Comparison of ENCODE assay signal across 15 cellular contexts in genomic region chr4:43875655-43876054, GRCh38.
DNase-seq lines count a peak whose midpoint lies in the region; ATAC-seq and TF ChIP-seq lines count a peak whose summit lies in the region.
"Had no signal": no experiment of that assay in that cellular context is flagged by ENCODE, and none has a peak within 500 bp of the region (broad histone marks: within the 10 kb centered on the region; RNA-seq: fewer than 3 reads in every experiment).

No MANE protein-coding gene starts in this region.

- H3T11ph ChIP-seq in H9 (ENCODE audit: low read length): no peak overlapping the region

- no peak overlapping the region for H3K23ac ChIP-seq in H9 (ENCODE audit: insufficient read length, low read depth, low read length)

- no peak overlapping the region for H4K91ac ChIP-seq in H9 (ENCODE audit: insufficient read length, low read depth, low read length)

- H3K36me3 Mint-ChIP-seq in H9 (ENCODE audit: insufficient read depth in 1 of 3, low read depth in 3 of 3): peaks cover 6 to 24% (median 10%) of the 10 kb centered on the region in 3 experiments
- peaks cover 15% of the 10 kb centered on the region for H3K36me3 Mint-ChIP-seq in WTC11
- H3K36me3 Mint-ChIP-seq: CD4-positive, alpha-beta memory T cell had no signal

- H3K4me2 ChIP-seq in H9 (ENCODE audit: insufficient read depth, insufficient read length, low read length): no peak overlapping the region

- no peaks in the 10 kb centered on the region for H3K27me3 Mint-ChIP-seq in H9 (ENCODE audit: low read depth)
- H3K27me3 Mint-ChIP-seq in WTC11 (ENCODE audit: low read depth): no peaks in the 10 kb centered on the region
- H3K27me3 Mint-ChIP-seq: CD4-positive, alpha-beta memory T cell had no signal

- no peak overlapping the region for H3K18ac ChIP-seq in H9 (ENCODE audit: insufficient read length, low read depth, low read length)

- H3K27me3 ChIP-seq in H9 (ENCODE audit: insufficient read depth, low read length) (no peaks in the 10 kb centered on the region), suprapubic skin (no peaks in the 10 kb centered on the region)

- peak overlapping the region in 2 of 3 experiments; percentile 53 to 71; a peak in 3 of 7 replicates for H3K27ac Mint-ChIP-seq in H9
- H3K27ac Mint-ChIP-seq in WTC11: peak overlapping the region; percentile 84
- H3K27ac Mint-ChIP-seq: CD4-positive, alpha-beta memory T cell had no signal

- H2BK120ac ChIP-seq in H9 (ENCODE audit: low read depth, low read length, poor library complexity, severe bottlenecking): no peak overlapping the region

- no peak overlapping the region for H2BK15ac ChIP-seq in H9 (ENCODE audit: low read depth, low read length)

- no peak overlapping the region for H3K4me3 Mint-ChIP-seq in H9
- no peak overlapping the region for H3K4me3 Mint-ChIP-seq in WTC11
- H3K4me3 Mint-ChIP-seq: CD4-positive, alpha-beta memory T cell had no signal

- POLR2A ChIA-PET in WTC11 (lab: Charles Lee): no interaction called here

- DNase-seq in H9: no peak
- no peak for DNase-seq in WTC11 (ENCODE audit: low spot score)
- peak; percentile 8 for DNase-seq in iPS-NIHi11 (ENCODE audit: low spot score)
- DNase-seq in suprapubic skin (ENCODE audit: low spot score in 2 of 2): no peak
- no peak for DNase-seq in caudate nucleus (lab: John Stamatoyannopoulos, UW)
- DNase-seq: C1 segment of cervical spinal cord; Calu3; CD4-positive, alpha-beta memory T cell; COR-L47; DMS53; DMS79 treated with DMSO at 0.1 percent for 48 hours; GF-D8; HCEC 1CT had no signal

- no peak overlapping the region for H2AFZ ChIP-seq in H9 (ENCODE audit: low read length)

- H3K9me3 Mint-ChIP-seq in H9: peaks cover 11 to 13% of the 10 kb centered on the region in 2 experiments
- peaks cover 29% of the 10 kb centered on the region for H3K9me3 Mint-ChIP-seq in WTC11

- no peak overlapping the region for H3K4me3 ChIP-seq in suprapubic skin

- no peak overlapping the region for H3K9ac ChIP-seq in H9 (ENCODE audit: extremely low read depth, insufficient read length, low read length)

- no peaks in the 10 kb centered on the region for H3K36me3 ChIP-seq in suprapubic skin

- H3K4me1 Mint-ChIP-seq in H9 (peaks cover 9 to 13% of the 10 kb centered on the region in 2 experiments), WTC11 (peaks cover 26% of the 10 kb centered on the region)
- H3K4me1 Mint-ChIP-seq: CD4-positive, alpha-beta memory T cell had no signal

- H3K79me1 ChIP-seq in H9 (ENCODE audit: insufficient read depth, low read depth, low read length, poor library complexity, severe bottlenecking): no peaks in the 10 kb centered on the region

- no peaks in the 10 kb centered on the region for H3K4me1 ChIP-seq in H9 (ENCODE audit: insufficient read depth, low read length)
- H3K4me1 ChIP-seq in suprapubic skin: no peaks in the 10 kb centered on the region

- H2BK20ac ChIP-seq in H9 (ENCODE audit: low read depth, low read length, poor library complexity, severe bottlenecking): no peak overlapping the region

- H3K23me2 ChIP-seq in H9 (ENCODE audit: insufficient read length, low read depth, low read length, poor library complexity, severe bottlenecking): no peaks in the 10 kb centered on the region

- ATAC-seq in WTC11: peak; percentile 65; the same call in 1 of the 2 replicates
- no peak for ATAC-seq in HG02840 (IDR thresholded peaks at IDR 0.05; ENCODE audit: low FRiP score, unreplicated experiment)
- no peak for ATAC-seq in esophagus mucosa

- H4K20me1 ChIP-seq in H9 (ENCODE audit: control insufficient read depth, insufficient read depth, insufficient read length): no peaks in the 10 kb centered on the region

- H2AK5ac ChIP-seq in H9 (ENCODE audit: insufficient read length, low read length): no peak overlapping the region

- no peak overlapping the region for H3K27ac ChIP-seq in H9 (ENCODE audit: insufficient read length, low read depth, low read length)
- H3K27ac ChIP-seq in suprapubic skin: no peak overlapping the region
- no peak overlapping the region for H3K27ac ChIP-seq in caudate nucleus (ENCODE audit: low read depth, low read length)

- H4K5ac ChIP-seq in H9 (ENCODE audit: insufficient read length, low read depth, low read length): no peak overlapping the region

- CTCF ChIA-PET in WTC11 (lab: Charles Lee): no interaction called here

- no peak overlapping the region for H3K4ac ChIP-seq in H9 (ENCODE audit: low read depth, low read length)

- TF ChIP-seq CTCF in H9 (conservative IDR thresholded peaks at IDR 0.05) (no peak), WTC11 (IDR thresholded peaks at IDR 0.05) (no peak), suprapubic skin (IDR thresholded peaks at IDR 0.05) (no peak)

- H3K9me3 ChIP-seq in H9 (ENCODE audit: control insufficient read depth, low read depth, low read length) (no peaks in the 10 kb centered on the region), suprapubic skin (no peaks in the 10 kb centered on the region)

- no peaks in the 10 kb centered on the region for H3K79me2 ChIP-seq in H9 (ENCODE audit: insufficient read depth, low read length)

- H2BK5ac ChIP-seq in H9 (ENCODE audit: insufficient read length, low read length): no peak overlapping the region

- H3K56ac ChIP-seq in H9 (ENCODE audit: insufficient read length, low read depth, low read length): no peak overlapping the region

- WGBS in H9 (ENCODE audit: extremely low coverage, insufficient read length, low lambda C conversion rate): no CpG with 5 or more reads among the region's 4 CpGs
- WGBS in suprapubic skin: 80% methylated on average over 4 of the region's 4 CpGs

- no peak overlapping the region for H2BK12ac ChIP-seq in H9 (ENCODE audit: insufficient read length, low read depth, low read length)

- H4K8ac ChIP-seq in H9 (replicated peaks; ENCODE audit: insufficient read length, low read depth, low read length): no peak overlapping the region

- no peak overlapping the region for H3K14ac ChIP-seq in H9 (ENCODE audit: insufficient read depth, low read length)

- no peak for TF ChIP-seq POLR2A in suprapubic skin (IDR thresholded peaks at IDR 0.05)

- no peak for TF ChIP-seq EP300 in suprapubic skin (IDR thresholded peaks at IDR 0.05)

TF ChIP-seq in WTC11, 78 proteins besides CTCF, POLR2A, EP300 and RAD21:
- TF ChIP-seq ZNF416 (CRISPR knock-in tag; IDR thresholded peaks at IDR 0.05): no peak
- TF ChIP-seq GRHL2 (CRISPR knock-in tag; IDR thresholded peaks at IDR 0.05; ENCODE audit: insufficient replicate concordance, severe bottlenecking): no peak
- no peak for TF ChIP-seq FOXP4 (CRISPR knock-in tag; IDR thresholded peaks at IDR 0.05)
- TF ChIP-seq AFF4 (CRISPR knock-in tag; IDR thresholded peaks at IDR 0.05; ENCODE audit: borderline replicate concordance): no peak
